ENCODE assay signal across 2 cellular contexts in genomic region chr6:116046739-116047138, GRCh38.
TF ChIP-seq lines count a peak whose summit lies in the region.

No MANE protein-coding gene starts in this region.

TF ChIP-seq in HepG2, 621 proteins besides CTCF, POLR2A, EP300 and RAD21:
- TF ChIP-seq MAFK (conservative IDR thresholded peaks at IDR 0.05 in 1 of 2, IDR thresholded peaks at IDR 0.05 in 1 of 2; ENCODE audit: low read length in 2 of 2): peak; percentile 85 to 96
- no peak for TF ChIP-seq IRF2 (CRISPR knock-in tag; IDR thresholded peaks at IDR 0.05)
- TF ChIP-seq MAFF (IDR thresholded peaks at IDR 0.05; ENCODE audit: low read depth, low read length): peak; percentile 89

TF ChIP-seq in K562, 482 proteins besides CTCF, POLR2A, EP300 and RAD21:
- TF ChIP-seq MAFF (IDR thresholded peaks at IDR 0.05; ENCODE audit: low read length) (peak; percentile 65), PTRF (tag; IDR thresholded peaks at IDR 0.05) (no peak), ZNF316 (IDR thresholded peaks at IDR 0.05) (peak; percentile 49; the same call in 1 of the 2 replicates), BCLAF1 (IDR thresholded peaks at IDR 0.05; ENCODE audit: borderline replicate concordance in 1 of 2, control insufficient read depth in 1 of 2, low read depth in 2 of 2, low read length in 1 of 2) (no peak), MAFG (tag; conservative IDR thresholded peaks at IDR 0.05) (peak; percentile 31; the same call in 1 of the 2 replicates), KHSRP (IDR thresholded peaks at IDR 0.05) (no peak), E2F3 (CRISPR knock-in tag; IDR thresholded peaks at IDR 0.05) (no peak), C11orf30 (IDR thresholded peaks at IDR 0.05; ENCODE audit: low read depth) (peak; percentile 38; the same call in 1 of the 2 replicates), MAFK (IDR thresholded peaks at IDR 0.05; ENCODE audit: low read length) (peak; percentile 73), ZBTB8A (IDR thresholded peaks at IDR 0.05; ENCODE audit: partially characterized antibody) (no peak)
